Comparison of ENCODE assay signal across 14 cellular contexts in genomic region chr5:53419247-53419646, GRCh38.
DNase-seq lines count a peak whose midpoint lies in the region; ATAC-seq, FAIRE-seq and TF ChIP-seq lines count a peak whose summit lies in the region.
"Had no signal": no experiment of that assay in that cellular context is flagged by ENCODE, and none has a peak within 500 bp of the region (broad histone marks: within the 10 kb centered on the region; RNA-seq: fewer than 3 reads in every experiment).

No MANE protein-coding gene starts in this region.

- H3K27me3 Mint-ChIP-seq in activated naive CD8-positive, alpha-beta T cell treated with anti-CD3 and anti-CD28 coated beads, Interleukin-2, amount 50 U/mL, for 24 hours = no peaks in the 10 kb centered on the region

- no peak for TF ChIP-seq CTCF in RWPE2 (IDR thresholded peaks at IDR 0.05; ENCODE audit: poor library complexity, severe bottlenecking)
- TF ChIP-seq CTCF in fibroblast of pulmonary artery (IDR thresholded peaks at IDR 0.05; ENCODE audit: low read length, missing control alignments) = no peak
- TF ChIP-seq CTCF in stomach (IDR thresholded peaks at IDR 0.05) = no peak
- no peak for TF ChIP-seq CTCF in D721Med (IDR thresholded peaks at IDR 0.05; ENCODE audit: insufficient read depth, missing control alignments)

- no peak for FAIRE-seq in D721Med (lab: Jason Lieb, UNC)
- FAIRE-seq: GM12878, H54, HepG2 had no signal

- no peaks in the 10 kb centered on the region for H3K4me1 Mint-ChIP-seq in activated naive CD8-positive, alpha-beta T cell treated with anti-CD3 and anti-CD28 coated beads, Interleukin-2, amount 50 U/mL, for 24 hours

- TF ChIP-seq POLR2A in stomach (IDR thresholded peaks at IDR 0.05) = no peak

- no peak for TF ChIP-seq EP300 in stomach (IDR thresholded peaks at IDR 0.05)

- H3K27ac Mint-ChIP-seq in activated naive CD8-positive, alpha-beta T cell treated with anti-CD3 and anti-CD28 coated beads, Interleukin-2, amount 50 U/mL, for 24 hours = no peak overlapping the region

- peak; percentile 84 for ATAC-seq in RWPE2 (ENCODE audit: low read depth)
- ATAC-seq in activated naive CD8-positive, alpha-beta T cell treated with anti-CD3 and anti-CD28 coated beads, Interleukin-2, amount 50 U/mL, for 24 hours = no peak
- ATAC-seq in HG02798 (IDR thresholded peaks at IDR 0.05; ENCODE audit: poor library complexity, unreplicated experiment) = no peak
- ATAC-seq: GM12878, HepG2 had no signal

- H3K4me3 ChIP-seq in RWPE2 (ENCODE audit: severe bottlenecking) = no peak overlapping the region
- H3K4me3 ChIP-seq in fibroblast of pulmonary artery (replicated peaks; ENCODE audit: low read depth, low read length) = no peak overlapping the region
- no peak overlapping the region for H3K4me3 ChIP-seq in stomach
- H3K4me3 ChIP-seq: GM12878 had no signal

- no peaks in the 10 kb centered on the region for H3K36me3 ChIP-seq in RWPE2 (ENCODE audit: low read depth)
- H3K36me3 ChIP-seq in stomach = no peaks in the 10 kb centered on the region

- H3K9me3 Mint-ChIP-seq in activated naive CD8-positive, alpha-beta T cell treated with anti-CD3 and anti-CD28 coated beads, Interleukin-2, amount 50 U/mL, for 24 hours = no peaks in the 10 kb centered on the region

- H3K4me3 Mint-ChIP-seq in activated naive CD8-positive, alpha-beta T cell treated with anti-CD3 and anti-CD28 coated beads, Interleukin-2, amount 50 U/mL, for 24 hours = no peak overlapping the region

- H3K27ac ChIP-seq in RWPE2 (ENCODE audit: poor library complexity, severe bottlenecking) (peak overlapping the region; percentile 100), stomach (peak overlapping the region in 3 of 5 donors; percentile 3 to 66 (median 42))

- WGBS in stomach, 5 donors = 37 to 65% (median 41%) methylated on average over 1 of the region's 1 CpG

- H3K27me3 ChIP-seq in RWPE2 (ENCODE audit: insufficient read depth, poor library complexity, severe bottlenecking) (no peaks in the 10 kb centered on the region), stomach (no peaks in the 10 kb centered on the region)

- H3K9me3 ChIP-seq in RWPE2 (ENCODE audit: severe bottlenecking) (no peaks in the 10 kb centered on the region), stomach (no peaks in the 10 kb centered on the region)

- H3K36me3 Mint-ChIP-seq in activated naive CD8-positive, alpha-beta T cell treated with anti-CD3 and anti-CD28 coated beads, Interleukin-2, amount 50 U/mL, for 24 hours (ENCODE audit: low read depth) = no peaks in the 10 kb centered on the region

- intact Hi-C loops in stomach (cut with DNase I; ENCODE audit: low total_unique reads) = no loop called here

- DNase-seq in GM04504 (ENCODE audit: low read depth) = peak; percentile 78
- DNase-seq in RWPE2 (ENCODE audit: low spot score) = no peak
- peak; percentile 93 for DNase-seq in fibroblast of pulmonary artery (ENCODE audit: low read depth)
- no peak for DNase-seq in stomach
- DNase-seq in activated naive CD8-positive, alpha-beta T cell treated with anti-CD3 and anti-CD28 coated beads, Interleukin-2, amount 50 U/mL, for 24 hours = no peak
- no peak for DNase-seq in D721Med (ENCODE audit: insufficient read length, low spot score)
- DNase-seq in stimulated activated CD4-positive, alpha-beta T cell treated with anti-CD3 and anti-CD28 coated beads, Interleukin-12 subunit alpha, Interleukin-12 subunit beta, amount 100 ng/mL, for 4 hours = no peak
- DNase-seq: anterior cingulate cortex, NCI-H1436, NCI-H82 had no signal

- H3K4me1 ChIP-seq in RWPE2 (ENCODE audit: insufficient read depth, poor library complexity, severe bottlenecking) (peaks cover 40% of the 10 kb centered on the region), stomach (no peaks in the 10 kb centered on the region)

Comparison
In these comparisons a context has a peak if more than half of its experiments do, and no peak if none do; other contexts are left out.
1. DNase-seq: peak in GM04504 (single experiment) and fibroblast of pulmonary artery (single experiment); none in RWPE2 (single experiment), stomach (single experiment), activated naive CD8-positive, alpha-beta T cell treated with anti-CD3 and anti-CD28 coated beads, Interleukin-2, amount 50 U/mL, for 24 hours (single experiment), D721Med (single experiment) and stimulated activated CD4-positive, alpha-beta T cell treated with anti-CD3 and anti-CD28 coated beads, Interleukin-12 subunit alpha, Interleukin-12 subunit beta, amount 100 ng/mL, for 4 hours (single experiment).